27 cellular contexts compared by ENCODE assay signal in the genomic region with DNA sequence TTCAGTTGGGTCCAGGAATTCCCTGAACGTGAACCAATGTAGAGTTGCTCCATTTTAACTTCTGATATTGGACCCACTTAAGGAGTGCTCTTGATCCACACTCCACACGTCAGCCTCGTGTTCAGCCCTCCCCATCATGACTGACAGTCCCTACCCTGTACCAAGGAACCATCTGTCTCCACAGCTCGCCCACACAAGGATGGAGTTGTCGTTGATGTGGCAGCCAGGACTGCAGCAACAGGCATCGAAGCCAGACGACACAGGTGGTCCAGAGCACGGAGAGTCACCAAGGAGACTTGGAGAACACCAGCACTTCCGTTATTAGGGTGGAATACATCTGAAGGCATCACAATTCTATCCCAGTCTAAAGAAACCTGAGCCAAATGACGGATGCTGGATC.
"Had no signal": no experiment of that assay in that cellular context is flagged by ENCODE, and none has a peak within 500 bp of the region (broad histone marks: within the 10 kb centered on the region; RNA-seq: fewer than 3 reads in every experiment).

No MANE protein-coding gene starts in this region.

- H3K27ac ChIP-seq: stomach, suprapubic skin, testis, thoracic aorta, thyroid gland, tibial artery, tibial nerve, transverse colon, upper lobe of left lung, upper lobe of right lung, uterus, vagina had no signal

- H3K36me3 ChIP-seq: stomach, suprapubic skin, thoracic aorta, thyroid gland, tibial artery, tibial nerve, transverse colon, upper lobe of left lung, upper lobe of right lung, uterus, vagina had no signal

- FAIRE-seq: urothelium cell line had no signal

- H3K4me1 ChIP-seq: stomach, suprapubic skin, testis, thyroid gland, tibial artery, tibial nerve, transverse colon, upper lobe of left lung, upper lobe of right lung, uterus, vagina had no signal

- H3K9me3 ChIP-seq: stomach, suprapubic skin, testis, thoracic aorta, thyroid gland, tibial artery, tibial nerve, transverse colon, upper lobe of left lung, upper lobe of right lung, uterus, vagina had no signal

- H3K4me3 ChIP-seq: stomach, suprapubic skin, testis, thoracic aorta, thyroid gland, tibial artery, tibial nerve, transverse colon, upper lobe of left lung, upper lobe of right lung, uterus, vagina had no signal

- H3K27me3 ChIP-seq: stomach, suprapubic skin, testis, thyroid gland, tibial artery, tibial nerve, transverse colon, upper lobe of left lung, upper lobe of right lung, uterus, vagina had no signal

- ATAC-seq: stimulated activated effector memory CD8-positive, alpha-beta T cell treated with anti-CD3 and anti-CD28 coated beads, Interleukin-12 subunit alpha, Interleukin-12 subunit beta, amount 100 ng/mL, for 72 hours; stimulated activated memory B cell treated with anti-CD40 and anti-IgM and Interleukin-4, amounts not matched to agents 10 μg/mL and 1 μg/mL and 100 μg/mL, for 72 hours; stimulated activated naive B cell treated with anti-CD40 and anti-IgM and Interleukin-4, amounts not matched to agents 10 μg/mL and 1 μg/mL and 100 μg/mL, for 72 hours; stimulated activated naive CD8-positive, alpha-beta T cell treated with anti-CD3 and anti-CD28 coated beads, Interleukin-15, amount 100 ng/mL, for 72 hours; stimulated activated naive CD8-positive, alpha-beta T cell treated with anti-CD3 and anti-CD28 coated beads, Interleukin-15, Interleukin-2, amounts not matched to agents 100 U/mL and 50 U/mL, for 24 hours; upper lobe of right lung had no signal

- DNase-seq: stimulated activated CD4-positive, alpha-beta T cell treated with anti-CD3 and anti-CD28 coated beads, Interleukin-2, amount 100 ng/mL, for 48 hours; stimulated activated CD4-positive, alpha-beta T cell treated with anti-CD3 and anti-CD28 coated beads, Interleukin-4, amount 100 ng/mL, for 1 hour; stimulated activated CD4-positive, alpha-beta T cell treated with anti-CD3 and anti-CD28 coated beads, Interleukin-4, amount 100 ng/mL, for 24 hours; stimulated activated CD4-positive, alpha-beta T cell treated with anti-CD3 and anti-CD28 coated beads, Interleukin-4, amount 100 ng/mL, for 4 hours; stimulated activated CD8-positive, alpha-beta memory T cell treated with anti-CD3 and anti-CD28 coated beads, Interleukin-4, amount 100 ng/mL, for 48 hours; stimulated activated naive B cell treated with anti-CD40 and anti-IgM and Interleukin-4, amounts not matched to agents 10 μg/mL and 1 μg/mL and 100 μg/mL, for 72 hours; stimulated activated naive CD4-positive, alpha-beta T cell; stimulated activated naive CD4-positive, alpha-beta T cell treated with Interleukin-2 at 50 U/mL for 16 hours; stimulated activated naive CD8-positive, alpha-beta T cell treated with anti-CD3 and anti-CD28 coated beads, Interleukin-15, amount 100 ng/mL, for 72 hours; stimulated activated naive CD8-positive, alpha-beta T cell treated with anti-CD3 and anti-CD28 coated beads, Interleukin-15, Interleukin-2, amounts not matched to agents 100 U/mL and 50 U/mL, for 24 hours; stomach; substantia nigra; testis; thyroid gland; tibial artery; transverse colon; trophoblast cell; upper lobe of left lung; upper lobe of right lung; uterus had no signal
